ENCODE assay signal across 9 cellular contexts in the genomic region with DNA sequence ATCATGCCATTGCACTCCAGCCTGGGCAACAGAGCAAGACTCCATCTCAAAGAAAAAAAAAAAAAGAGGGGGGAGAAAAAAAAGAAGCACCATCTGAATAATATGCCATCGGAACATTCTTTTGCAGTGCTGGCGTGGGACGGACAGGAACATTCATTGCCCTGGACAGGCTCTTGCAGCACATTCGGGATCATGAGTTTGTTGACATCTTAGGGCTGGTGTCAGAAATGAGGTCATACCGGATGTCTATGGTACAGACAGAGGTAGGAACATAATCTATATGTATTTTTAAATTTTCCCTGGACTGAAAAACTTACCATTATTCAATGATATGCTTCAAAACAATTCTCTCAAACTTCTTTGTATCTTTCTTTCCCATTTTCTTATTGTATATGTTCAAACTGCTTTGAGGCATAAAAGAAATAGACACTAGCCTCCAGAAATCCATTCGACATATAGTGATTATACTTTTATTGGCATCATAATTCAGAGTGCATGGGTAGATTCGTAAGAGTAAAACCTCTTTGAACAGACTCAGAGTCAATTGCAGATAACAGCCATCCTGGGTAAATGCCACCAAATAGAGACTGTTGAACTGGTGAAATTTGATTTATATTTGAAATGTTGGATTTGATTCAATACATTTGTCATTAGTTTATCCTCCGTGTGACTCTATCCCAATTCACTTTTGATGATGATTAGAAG.
DNase-seq lines count a peak whose midpoint lies in the region; ATAC-seq and TF ChIP-seq lines count a peak whose summit lies in the region.
"Had no signal": no experiment of that assay in that cellular context is flagged by ENCODE, and none has a peak within 500 bp of the region (broad histone marks: within the 10 kb centered on the region; RNA-seq: fewer than 3 reads in every experiment).

No MANE protein-coding gene starts in this region.

- H3K9me3 Mint-ChIP-seq in CD4-positive, alpha-beta memory T cell: no peaks in the 10 kb centered on the region
- H3K9me3 Mint-ChIP-seq in neural crest cell (no peaks in the 10 kb centered on the region), type B pancreatic cell (no peaks in the 10 kb centered on the region)
- H3K9me3 Mint-ChIP-seq: stimulated activated naive B cell treated with anti-CD40 and anti-IgM and Interleukin-4, amounts not matched to agents 10 μg/mL and 1 μg/mL and 100 μg/mL, for 72 hours had no signal

- peaks cover 4 to 5% of the 10 kb centered on the region in 2 donors for H3K36me3 Mint-ChIP-seq in CD4-positive, alpha-beta memory T cell
- H3K36me3 Mint-ChIP-seq in neural crest cell (ENCODE audit: low read depth): no peaks in the 10 kb centered on the region
- H3K36me3 Mint-ChIP-seq in type B pancreatic cell: peaks cover 17% of the 10 kb centered on the region

- H3K36me3 ChIP-seq in CD4-positive, alpha-beta memory T cell (ENCODE audit: insufficient read depth, low read length): no peaks in the 10 kb centered on the region
- H3K36me3 ChIP-seq in HCT116 (ENCODE audit: control insufficient read depth in 1 of 2, insufficient read depth in 2 of 2, low read length in 2 of 2) (no peaks in the 10 kb centered on the region), brain microvascular endothelial cell (replicated peaks) (no peaks in the 10 kb centered on the region)

- no peaks in the 10 kb centered on the region for H4K20me1 ChIP-seq in HCT116 (ENCODE audit: insufficient read depth)

- H3K4me3 ChIP-seq in CD4-positive, alpha-beta memory T cell (ENCODE audit: low read length in 2 of 2): no peak overlapping the region
- H3K4me3 ChIP-seq in HCT116 (replicated peaks in 1 of 2; ENCODE audit: low read depth in 1 of 2, low read length in 2 of 2) (no peak overlapping the region), brain microvascular endothelial cell (ENCODE audit: low read depth, low read length) (peak overlapping the region; percentile 57)

- TF ChIP-seq CTCF in HCT116 (IDR thresholded peaks at IDR 0.05 in 2 of 3, conservative IDR thresholded peaks at IDR 0.05 in 1 of 3; ENCODE audit: borderline replicate concordance in 1 of 3, insufficient read depth in 1 of 3, low read depth in 2 of 3, low read length in 2 of 3): no peak
- TF ChIP-seq CTCF in brain microvascular endothelial cell (IDR thresholded peaks at IDR 0.05; ENCODE audit: low read depth, low read length, missing control alignments): no peak
- TF ChIP-seq CTCF in neural crest cell (conservative IDR thresholded peaks at IDR 0.05): no peak
- no peak for TF ChIP-seq CTCF in type B pancreatic cell (conservative IDR thresholded peaks at IDR 0.05)

- H3K79me2 ChIP-seq in HCT116 (ENCODE audit: insufficient read depth, low read length): no peaks in the 10 kb centered on the region

- peak overlapping the region; percentile 73; the same call in 1 of the 2 replicates for H3K4me2 ChIP-seq in HCT116 (ENCODE audit: low read length)

- BruUV-seq in HCT116 (replicated peaks; lab: Mats Ljungman, UMichigan): no TSS peak

- H3K4me1 Mint-ChIP-seq in CD4-positive, alpha-beta memory T cell: peaks cover 3 to 10% (median 8%) of the 10 kb centered on the region in 4 donors
- H3K4me1 Mint-ChIP-seq in neural crest cell (peaks cover 11% of the 10 kb centered on the region), type B pancreatic cell (ENCODE audit: unreplicated experiment) (peaks cover 6% of the 10 kb centered on the region)

- RAD21 ChIA-PET in HCT116 (lab: Charles Lee; ENCODE audit: low non-redundant PET in 1 of 2, low total read pairs in 2 of 2, uncharacterized antibody in 2 of 2, unreplicated experiment in 2 of 2): interaction anchor here (0.7 kb wide), 2 partner anchors 267 to 269 kb away, joined by 3 to 4 read pairs; no protein-coding TSS in a partner anchor

- H3K4me1 ChIP-seq in CD4-positive, alpha-beta memory T cell (ENCODE audit: insufficient read depth, low read length): peaks cover 9% of the 10 kb centered on the region
- peaks cover 3 to 10% of the 10 kb centered on the region in 2 experiments; a peak in 3 of 4 replicates for H3K4me1 ChIP-seq in HCT116 (ENCODE audit: control insufficient read depth in 1 of 2, insufficient read depth in 2 of 2, low read length in 2 of 2)

- in situ Hi-C loops in brain microvascular endothelial cell (cut with HindIII; ENCODE audit: low pct_ligation_motif_present, low sequenced_read_pairs): no loop called here

- H3K9me3 ChIP-seq in CD4-positive, alpha-beta memory T cell (ENCODE audit: control insufficient read depth in 1 of 2, low read length in 2 of 2): no peaks in the 10 kb centered on the region
- no peaks in the 10 kb centered on the region for H3K9me3 ChIP-seq in HCT116 (ENCODE audit: control insufficient read depth in 1 of 2, insufficient read depth in 1 of 2, low read depth in 1 of 2, low read length in 2 of 2)

- no peak for DNase-seq in CD4-positive, alpha-beta memory T cell
- no peak for DNase-seq in HCT116 (ENCODE audit: low read depth, low spot score)
- DNase-seq in brain microvascular endothelial cell: no peak
- no peak for DNase-seq in neural crest cell (ENCODE audit: low read depth, low spot score)
- DNase-seq in GDM1 (lab: John Stamatoyannopoulos, UW): no peak
- DNase-seq in type B pancreatic cell (ENCODE audit: extremely low spot score, unreplicated experiment): no peak

- H3K27ac Mint-ChIP-seq in CD4-positive, alpha-beta memory T cell: peak overlapping the region in 3 of 7 donors; percentile 28 to 79 (median 48)
- H3K27ac Mint-ChIP-seq in neural crest cell (ENCODE audit: unreplicated experiment) (no peak overlapping the region), type B pancreatic cell (no peak overlapping the region)

- no peaks in the 10 kb centered on the region for H3K9me2 ChIP-seq in HCT116 (ENCODE audit: insufficient read depth)

- CTCF ChIA-PET in CD4-positive, alpha-beta memory T cell (lab: Charles Lee; ENCODE audit: partially characterized antibody): interaction anchor here (0.6 to 12.3 kb wide), 30 partner anchors 8 to 320 kb away, joined by 3 to 394 read pairs (median 4); no protein-coding TSS in a partner anchor
- CTCF ChIA-PET in HCT116 (lab: Charles Lee): interaction anchor here (1.2 to 3.3 kb wide), 4 partner anchors 16 to 269 kb away, joined by 5 to 30 read pairs (median 8); no protein-coding TSS in a partner anchor

- TF ChIP-seq RAD21 in HCT116 (IDR thresholded peaks at IDR 0.05; ENCODE audit: low read depth): no peak

- TF ChIP-seq POLR2A in HCT116 (IDR thresholded peaks at IDR 0.05; ENCODE audit: borderline replicate concordance, extremely low read depth, insufficient read depth, insufficient read length): no peak

- no peaks in the 10 kb centered on the region for H3K27me3 ChIP-seq in CD4-positive, alpha-beta memory T cell (ENCODE audit: insufficient read depth, low read length)
- H3K27me3 ChIP-seq in HCT116 (ENCODE audit: insufficient read depth, low read length) (no peaks in the 10 kb centered on the region), brain microvascular endothelial cell (replicated peaks) (no peaks in the 10 kb centered on the region)

- ATAC-seq in HCT116: no peak
- ATAC-seq in GM18517 (IDR thresholded peaks at IDR 0.05; ENCODE audit: unreplicated experiment): no peak

- peak overlapping the region in 5 of 8 donors; percentile 68 to 88 (median 84) for H3K4me3 Mint-ChIP-seq in CD4-positive, alpha-beta memory T cell
- H3K4me3 Mint-ChIP-seq in neural crest cell: peak overlapping the region; percentile 17
- H3K4me3 Mint-ChIP-seq in type B pancreatic cell: no peak overlapping the region

- peak overlapping the region; percentile 100 for H2AFZ ChIP-seq in HCT116 (ENCODE audit: low read depth, low read length, poor library complexity, severe bottlenecking)

- no peak overlapping the region for H3K27ac ChIP-seq in CD4-positive, alpha-beta memory T cell (ENCODE audit: low read depth, low read length)
- H3K27ac ChIP-seq in HCT116 (ENCODE audit: low read depth, low read length) (no peak overlapping the region), brain microvascular endothelial cell (no peak overlapping the region)
- H3K27ac ChIP-seq: C4-2B had no signal

- no peak overlapping the region for H3K9ac ChIP-seq in HCT116 (ENCODE audit: low read length)

- peaks cover 3 to 5% of the 10 kb centered on the region in 2 donors for H3K27me3 Mint-ChIP-seq in CD4-positive, alpha-beta memory T cell
- H3K27me3 Mint-ChIP-seq in neural crest cell (ENCODE audit: low read depth): peaks cover 4% of the 10 kb centered on the region
- H3K27me3 Mint-ChIP-seq in type B pancreatic cell: peaks cover 36% of the 10 kb centered on the region
- H3K27me3 Mint-ChIP-seq: stimulated activated naive B cell treated with anti-CD40 and anti-IgM and Interleukin-4, amounts not matched to agents 10 μg/mL and 1 μg/mL and 100 μg/mL, for 72 hours had no signal

- POLR2A ChIA-PET in CD4-positive, alpha-beta memory T cell (lab: Charles Lee; ENCODE audit: partially characterized antibody): interaction anchor here (1.0 to 1.2 kb wide), 3 partner anchors 55 to 200 kb away, joined by 3 to 5 read pairs (median 5); partner anchors contain the start of gene EPS8
- POLR2A ChIA-PET in HCT116 (lab: Charles Lee): no interaction called here

- intact Hi-C loops in CD4-positive, alpha-beta memory T cell (cut with micrococcal nuclease): loop anchor here (1.0 to 5.0 kb wide), 4 partner anchors 183 to 310 kb away; partner anchors contain the start of gene EPS8
- intact Hi-C loops in HCT116 (cut with micrococcal nuclease): loop anchor here (1.0 to 10.0 kb wide), 4 partner anchors 98 to 315 kb away; no protein-coding TSS in a partner anchor

TF ChIP-seq in HCT116, 20 proteins besides CTCF, POLR2A, EP300 and RAD21 (continues in another document):
- TF ChIP-seq SRF (IDR thresholded peaks at IDR 0.05; ENCODE audit: low read depth) (no peak), ZBTB33 (IDR thresholded peaks at IDR 0.05; ENCODE audit: extremely low read depth, insufficient replicate concordance, low read length) (no peak), CEBPB (IDR thresholded peaks at IDR 0.05; ENCODE audit: low read depth) (no peak)
- TF ChIP-seq, protein P1, sequence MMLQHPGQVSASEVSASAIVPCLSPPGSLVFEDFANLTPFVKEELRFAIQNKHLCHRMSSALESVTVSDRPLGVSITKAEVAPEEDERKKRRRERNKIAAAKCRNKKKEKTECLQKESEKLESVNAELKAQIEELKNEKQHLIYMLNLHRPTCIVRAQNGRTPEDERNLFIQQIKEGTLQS (IDR thresholded peaks at IDR 0.05): no peak
